ENCODE assay signal across 20 cellular contexts in the genomic region with DNA sequence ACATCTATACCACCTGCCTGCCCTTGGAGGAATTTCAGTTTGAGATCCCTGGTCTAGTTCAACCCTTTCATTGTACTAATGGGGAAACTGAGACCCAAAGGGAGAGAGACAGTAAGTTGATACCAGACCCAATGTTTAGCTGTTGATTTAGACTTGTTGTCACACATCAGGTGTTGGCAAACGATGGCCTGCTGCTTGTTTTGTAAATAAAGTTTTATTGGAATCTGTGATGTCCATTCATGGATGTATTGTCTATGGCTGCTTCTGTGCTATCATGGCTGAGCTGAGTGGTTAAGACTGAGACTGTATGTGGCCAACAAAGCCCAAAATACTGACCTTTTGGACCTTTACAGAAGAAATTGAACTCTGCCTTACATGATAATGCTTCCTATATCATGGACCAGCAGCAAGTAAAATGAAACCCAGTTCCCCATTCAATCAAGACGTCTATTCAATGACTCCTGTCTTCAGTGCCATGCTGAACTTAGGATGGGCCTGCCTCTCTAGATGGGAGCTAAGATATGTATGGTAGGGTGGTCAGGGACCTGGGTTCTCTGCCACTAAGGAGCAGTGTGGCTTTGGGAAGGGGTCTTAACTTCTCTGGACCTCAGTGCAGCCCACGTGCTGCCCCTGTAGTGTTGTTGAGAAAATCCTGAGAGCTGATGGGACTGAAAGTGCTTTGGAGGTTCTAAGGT.
A peak's percentile ranks its signal among the peaks of the same experiment; 100 is the strongest.
DNase-seq lines count a peak whose midpoint lies in the region; ATAC-seq, FAIRE-seq and TF ChIP-seq lines count a peak whose summit lies in the region.
"Had no signal": no experiment of that assay in that cellular context is flagged by ENCODE, and none has a peak within 500 bp of the region (broad histone marks: within the 10 kb centered on the region; RNA-seq: fewer than 3 reads in every experiment).

No MANE protein-coding gene starts in this region.

- H3K9me3 Mint-ChIP-seq in activated CD4-positive, alpha-beta memory T cell treated with anti-CD3 and anti-CD28 coated beads, Interleukin-2, amount 10 ng/mL, durations not matched to agents 7 days and 5 days: no peaks in the 10 kb centered on the region
- H3K9me3 Mint-ChIP-seq in activated CD4-positive, alpha-beta memory T cell treated with anti-CD3 and anti-CD28 coated beads for 36 hours: no peaks in the 10 kb centered on the region
- H3K9me3 Mint-ChIP-seq: CD4-positive, alpha-beta T cell; H9 had no signal

- H3K4me1 Mint-ChIP-seq in activated CD4-positive, alpha-beta memory T cell treated with anti-CD3 and anti-CD28 coated beads, Interleukin-2, amount 10 ng/mL, durations not matched to agents 7 days and 5 days: no peaks in the 10 kb centered on the region
- no peaks in the 10 kb centered on the region for H3K4me1 Mint-ChIP-seq in activated CD4-positive, alpha-beta memory T cell treated with anti-CD3 and anti-CD28 coated beads for 36 hours (ENCODE audit: low read depth)
- H3K4me1 Mint-ChIP-seq: H9 had no signal

- H3K27me3 Mint-ChIP-seq in activated CD4-positive, alpha-beta memory T cell treated with anti-CD3 and anti-CD28 coated beads, Interleukin-2, amount 10 ng/mL, durations not matched to agents 7 days and 5 days: no peaks in the 10 kb centered on the region
- H3K27me3 Mint-ChIP-seq in activated CD4-positive, alpha-beta memory T cell treated with anti-CD3 and anti-CD28 coated beads for 36 hours: no peaks in the 10 kb centered on the region

- in situ Hi-C loops in K562 (cut with MboI): no loop called here

- H4K20me1 ChIP-seq in K562 (replicated peaks; ENCODE audit: control insufficient read depth, insufficient read depth, low read length): no peaks in the 10 kb centered on the region; the same call in 1 of the 2 replicates

- no peak overlapping the region for H3K27ac Mint-ChIP-seq in activated CD4-positive, alpha-beta memory T cell treated with anti-CD3 and anti-CD28 coated beads, Interleukin-2, amount 10 ng/mL, durations not matched to agents 7 days and 5 days
- no peak overlapping the region for H3K27ac Mint-ChIP-seq in activated CD4-positive, alpha-beta memory T cell treated with anti-CD3 and anti-CD28 coated beads for 36 hours
- H3K27ac Mint-ChIP-seq: CD4-positive, alpha-beta T cell; H9 had no signal

- no peak overlapping the region for H3K4me3 ChIP-seq in K562
- no peak overlapping the region for H3K4me3 ChIP-seq in esophagus muscularis mucosa
- H3K4me3 ChIP-seq in vagina: no peak overlapping the region
- H3K4me3 ChIP-seq: A549 had no signal

- no peaks in the 10 kb centered on the region for H3K4me1 ChIP-seq in K562 (replicated peaks in 1 of 2; ENCODE audit: control insufficient read depth in 2 of 2, insufficient read depth in 2 of 2, low read length in 2 of 2)
- no peaks in the 10 kb centered on the region for H3K4me1 ChIP-seq in esophagus muscularis mucosa
- no peaks in the 10 kb centered on the region for H3K4me1 ChIP-seq in vagina
- H3K4me1 ChIP-seq: A549 had no signal

- no peak overlapping the region for H3K9ac ChIP-seq in K562 (ENCODE audit: insufficient read depth in 1 of 2, low read depth in 2 of 2, low read length in 2 of 2)

- no peaks in the 10 kb centered on the region for H3K36me3 Mint-ChIP-seq in activated CD4-positive, alpha-beta memory T cell treated with anti-CD3 and anti-CD28 coated beads, Interleukin-2, amount 10 ng/mL, durations not matched to agents 7 days and 5 days (ENCODE audit: low read depth)
- H3K36me3 Mint-ChIP-seq in activated CD4-positive, alpha-beta memory T cell treated with anti-CD3 and anti-CD28 coated beads for 36 hours: no peaks in the 10 kb centered on the region

- BruUV-seq in K562 (replicated peaks; lab: Mats Ljungman, UMichigan): no TSS peak

- no peak for TF ChIP-seq RAD21 in K562 (CRISPR knock-in tag; conservative IDR thresholded peaks at IDR 0.05 in 1 of 2, IDR thresholded peaks at IDR 0.05 in 1 of 2)

- H3K9me1 ChIP-seq in K562 (ENCODE audit: control insufficient read depth, insufficient read depth, low read length): peaks cover 2% of the 10 kb centered on the region

- no peak for FAIRE-seq in K562 (lab: Jason Lieb, UNC)
- FAIRE-seq: A549, D721Med, G401.6, GM12891, GM19239, H1, HepG2 had no signal

- TF ChIP-seq CTCF in K562 (IDR thresholded peaks at IDR 0.05 in 2 of 3, conservative IDR thresholded peaks at IDR 0.05 in 1 of 3; ENCODE audit: insufficient read depth in 2 of 3, low read depth in 1 of 3, low read length in 3 of 3): no peak
- no peak for TF ChIP-seq CTCF in esophagus muscularis mucosa (IDR thresholded peaks at IDR 0.05)
- TF ChIP-seq CTCF in vagina (IDR thresholded peaks at IDR 0.05): no peak

- no peak overlapping the region for H3K27ac ChIP-seq in K562 (ENCODE audit: extremely low read depth, low read depth, low read length)
- H3K27ac ChIP-seq in esophagus muscularis mucosa (replicated peaks in 1 of 4): no peak overlapping the region
- H3K27ac ChIP-seq in vagina: no peak overlapping the region
- H3K27ac ChIP-seq: 22Rv1, A549, C4-2B had no signal

- CTCF ChIA-PET in activated CD4-positive, alpha-beta memory T cell treated with anti-CD3 and anti-CD28 coated beads, Interleukin-2, amount 10 ng/mL, durations not matched to agents 7 days and 5 days (lab: Charles Lee): no interaction called here
- CTCF ChIA-PET in activated CD4-positive, alpha-beta memory T cell treated with anti-CD3 and anti-CD28 coated beads for 36 hours (lab: Charles Lee): no interaction called here
- CTCF ChIA-PET in K562 (lab: Yijun Ruan, JAX; ENCODE audit: low intra/inter-chr PET ratio): no interaction called here

- H3K79me2 ChIP-seq in K562 (ENCODE audit: control insufficient read depth, insufficient read depth, low read length): no peaks in the 10 kb centered on the region

- no peak for TF ChIP-seq POLR2A in K562 (conservative IDR thresholded peaks at IDR 0.05)
- TF ChIP-seq POLR2A in esophagus muscularis mucosa (IDR thresholded peaks at IDR 0.05; ENCODE audit: low read depth): no peak
- no peak for TF ChIP-seq POLR2A in vagina (IDR thresholded peaks at IDR 0.05)

- no peak overlapping the region for H3K4me2 ChIP-seq in K562 (ENCODE audit: insufficient read depth, low read length)
- H3K4me2 ChIP-seq: A549 had no signal

- POLR2A ChIA-PET in activated CD4-positive, alpha-beta memory T cell treated with anti-CD3 and anti-CD28 coated beads, Interleukin-2, amount 10 ng/mL, durations not matched to agents 7 days and 5 days (lab: Charles Lee): no interaction called here
- POLR2A ChIA-PET in activated CD4-positive, alpha-beta memory T cell treated with anti-CD3 and anti-CD28 coated beads for 36 hours (lab: Charles Lee): no interaction called here
- POLR2A ChIA-PET in K562 (lab: Yijun Ruan, JAX): interaction anchor here (1.7 kb wide), 1 partner anchor 10 kb away, joined by 5 read pairs; no protein-coding TSS in a partner anchor

- peak; percentile 2 for DNase-seq in activated CD4-positive, alpha-beta memory T cell treated with anti-CD3 and anti-CD28 coated beads, Interleukin-2, amount 10 ng/mL, durations not matched to agents 7 days and 5 days
- no peak for DNase-seq in activated CD4-positive, alpha-beta memory T cell treated with anti-CD3 and anti-CD28 coated beads for 36 hours
- DNase-seq in K562 (ENCODE audit: extremely low read depth in 1 of 4, low spot score in 3 of 4) (no peak), esophagus muscularis mucosa (ENCODE audit: extremely low spot score) (peak; percentile 75), vagina (ENCODE audit: extremely low spot score in 2 of 2) (peak; percentile 52 to 56), pons (ENCODE audit: low spot score) (no peak), RKO (ENCODE audit: low spot score) (no peak)
- DNase-seq: AML-193; Caco-2; CD4-positive, alpha-beta T cell had no signal

- no peak for ATAC-seq in K562
- ATAC-seq: A549, HepG2 had no signal

- 0% methylated on average over 3 of the region's 3 CpGs for WGBS in K562 (ENCODE audit: insufficient coverage, low coverage, missing lambda C conversion rate)
- WGBS in esophagus muscularis mucosa: 89% methylated on average over 3 of the region's 3 CpGs

- TF ChIP-seq EP300 in K562 (IDR thresholded peaks at IDR 0.05; ENCODE audit: low read length) (no peak), esophagus muscularis mucosa (IDR thresholded peaks at IDR 0.05) (no peak)

- H3K27me3 ChIP-seq in K562 (ENCODE audit: control insufficient read depth in 2 of 2, insufficient read depth in 2 of 2, low read length in 2 of 2) (peaks cover 0 to 38% of the 10 kb centered on the region in 2 experiments; a peak in 3 of 5 replicates), esophagus muscularis mucosa (peaks cover 0 to 42% (median 0%) of the 10 kb centered on the region in 4 donors), vagina (no peaks in the 10 kb centered on the region)

- H2AFZ ChIP-seq in K562 (ENCODE audit: low read depth, low read length): no peak overlapping the region

- H3K4me3 Mint-ChIP-seq in activated CD4-positive, alpha-beta memory T cell treated with anti-CD3 and anti-CD28 coated beads, Interleukin-2, amount 10 ng/mL, durations not matched to agents 7 days and 5 days: no peak overlapping the region
- no peak overlapping the region for H3K4me3 Mint-ChIP-seq in activated CD4-positive, alpha-beta memory T cell treated with anti-CD3 and anti-CD28 coated beads for 36 hours
- H3K4me3 Mint-ChIP-seq: CD4-positive, alpha-beta T cell; H9 had no signal

- H3K9me3 ChIP-seq in K562 (replicated peaks; ENCODE audit: control insufficient read depth, insufficient read depth, low read depth, low read length) (no peaks in the 10 kb centered on the region), esophagus muscularis mucosa (no peaks in the 10 kb centered on the region), vagina (no peaks in the 10 kb centered on the region)
- H3K9me3 ChIP-seq: A549, Caco-2 had no signal

- no peaks in the 10 kb centered on the region for H3K36me3 ChIP-seq in K562 (ENCODE audit: control insufficient read depth, insufficient read depth, low read length)
- no peaks in the 10 kb centered on the region for H3K36me3 ChIP-seq in esophagus muscularis mucosa
- no peaks in the 10 kb centered on the region for H3K36me3 ChIP-seq in vagina

- intact Hi-C loops in activated CD4-positive, alpha-beta memory T cell treated with anti-CD3 and anti-CD28 coated beads for 36 hours (cut with micrococcal nuclease): no loop called here
- intact Hi-C loops in K562 (cut with micrococcal nuclease) (no loop called here), esophagus muscularis mucosa (cut with DNase I) (no loop called here), vagina (cut with DNase I) (no loop called here)

TF ChIP-seq in K562, 482 proteins besides CTCF, POLR2A, EP300 and RAD21 (continues in another document):
- TF ChIP-seq ZFP1 (CRISPR knock-in tag; IDR thresholded peaks at IDR 0.05): no peak

Comparison
In these comparisons a context has a peak if more than half of its experiments do, and no peak if none do; other contexts are left out.
1. DNase-seq: peak in activated CD4-positive, alpha-beta memory T cell treated with anti-CD3 and anti-CD28 coated beads, Interleukin-2, amount 10 ng/mL, durations not matched to agents 7 days and 5 days (single experiment), esophagus muscularis mucosa (single experiment) and vagina (2 of 2); none in activated CD4-positive, alpha-beta memory T cell treated with anti-CD3 and anti-CD28 coated beads for 36 hours (single experiment), K562 (0 of 4), pons (single experiment) and RKO (single experiment).